ENCODE assay signal across 1 cellular context in the genomic region with DNA sequence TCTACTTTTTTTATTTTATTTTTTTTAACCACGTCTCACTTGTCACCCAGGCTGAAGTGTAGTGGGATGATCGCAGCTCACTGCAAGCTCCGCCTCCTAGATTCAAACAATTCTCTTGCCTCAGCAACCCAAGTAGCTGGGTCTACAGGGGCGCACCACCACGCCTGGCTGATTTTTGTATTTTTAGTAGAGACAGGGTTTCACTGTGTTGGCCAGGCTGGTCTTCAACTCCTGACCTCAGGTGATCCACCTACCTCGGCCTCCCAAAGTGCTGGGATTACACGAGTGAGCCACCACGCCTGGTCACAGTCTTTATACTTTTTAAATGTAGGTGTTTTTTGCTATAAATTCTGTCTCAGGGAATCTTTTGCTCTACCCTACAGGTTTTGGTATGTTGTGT. TPM values are rescaled to one million over a fixed set of nuclear protein-coding genes. Genes with fewer than 3 reads are reported as not detected.
"Had no signal": no experiment of that assay in that cellular context is flagged by ENCODE, and none has a peak within 500 bp of the region (broad histone marks: within the 10 kb centered on the region; RNA-seq: fewer than 3 reads in every experiment).

No MANE protein-coding gene starts in this region.

RNA-seq across cellular contexts. Expression of gene B3GALT1, which starts 36.0 kb away (rescaled TPM):
- total RNA-seq: pulmonary artery endothelial cell had no signal
